ENCODE assay signal across 34 cellular contexts in the genomic region with DNA sequence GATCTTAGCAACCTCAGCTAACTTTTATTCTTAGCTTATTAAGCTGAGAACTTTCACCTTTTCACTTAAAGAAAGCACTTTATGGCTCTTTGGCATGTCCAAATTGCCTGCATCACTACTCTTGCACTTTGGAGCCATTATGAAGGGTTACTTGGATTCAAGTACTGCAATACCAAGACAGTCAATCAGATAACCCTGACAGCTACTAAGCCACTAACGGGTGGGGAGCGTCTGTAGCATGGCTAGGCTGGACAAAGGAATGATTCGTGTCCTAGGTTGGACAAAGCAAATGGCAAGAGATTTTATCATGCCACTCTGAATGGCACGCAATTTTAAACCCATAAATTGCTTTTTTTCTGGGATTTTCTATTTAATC. TPM values are rescaled to one million over a fixed set of nuclear protein-coding genes. Genes with fewer than 3 reads are reported as not detected.
"Had no signal": no experiment of that assay in that cellular context is flagged by ENCODE, and none has a peak within 500 bp of the region (broad histone marks: within the 10 kb centered on the region; RNA-seq: fewer than 3 reads in every experiment).

No MANE protein-coding gene starts in this region.

- H3K36me3 Mint-ChIP-seq: activated naive CD4-positive, alpha-beta T cell treated with anti-CD3 and anti-CD28 coated beads, Interleukin-2, amount 50 U/mL, for 24 hours; stimulated activated effector memory CD8-positive, alpha-beta T cell treated with anti-CD3 and anti-CD28 coated beads, Interleukin-12 subunit alpha, Interleukin-12 subunit beta, amount 100 ng/mL, for 72 hours had no signal

- H3K27me3 Mint-ChIP-seq: activated CD4-positive, alpha-beta T cell treated with anti-CD3 and anti-CD28 coated beads, Interleukin-2, amount 10 ng/mL, durations not matched to agents 7 days and 5 days; activated naive CD4-positive, alpha-beta T cell treated with anti-CD3 and anti-CD28 coated beads, Interleukin-2, amount 50 U/mL, for 24 hours; activated naive CD8-positive, alpha-beta T cell treated with anti-CD3 and anti-CD28 coated beads, Interleukin-2, amount 50 U/mL, for 24 hours; effector memory CD8-positive, alpha-beta T cell; stimulated activated naive CD8-positive, alpha-beta T cell treated with anti-CD3 and anti-CD28 coated beads, Interleukin-15, amount 100 ng/mL, for 72 hours had no signal

- DNase-seq: activated CD4-positive, alpha-beta memory T cell treated with anti-CD3 and anti-CD28 coated beads, Interleukin-2, amount 10 ng/mL, durations not matched to agents 7 days and 5 days; activated CD4-positive, alpha-beta T cell treated with anti-CD3 and anti-CD28 coated beads, Interleukin-2, amount 10 ng/mL, durations not matched to agents 7 days and 5 days; activated CD4-positive, CD25-positive, alpha-beta regulatory T cell treated with anti-CD3 and anti-CD28 coated beads, Interleukin-2, amount 50 U/mL, for 72 hours; activated naive CD8-positive, alpha-beta T cell treated with anti-CD3 and anti-CD28 coated beads, Interleukin-2, amount 50 U/mL, for 24 hours; activated T-cell treated with anti-CD3 and anti-CD28 coated beads, Interleukin-2, amount 50 U/mL, for 4 hours; central memory CD4-positive, alpha-beta T cell; effector memory CD8-positive, alpha-beta T cell; foreskin fibroblast; head of caudate nucleus; hypothalamus; kidney glomerular epithelial cell; left ventricle myocardium inferior; mesendoderm; nucleus accumbens; pancreas; retina; stimulated activated CD4-positive, alpha-beta T cell treated with anti-CD3 and anti-CD28 coated beads, Interleukin-4, amount 100 ng/mL, for 24 hours; stimulated activated naive CD8-positive, alpha-beta T cell treated with anti-CD3 and anti-CD28 coated beads, Interleukin-15, amount 100 ng/mL, for 72 hours; substantia nigra; SW 1271; T-helper 9 cell; upper lobe of right lung had no signal

- H3K4me3 Mint-ChIP-seq: activated CD4-positive, alpha-beta memory T cell treated with anti-CD3 and anti-CD28 coated beads, Interleukin-2, amount 10 ng/mL, durations not matched to agents 7 days and 5 days; activated CD4-positive, alpha-beta T cell treated with anti-CD3 and anti-CD28 coated beads, Interleukin-2, amount 10 ng/mL, durations not matched to agents 7 days and 5 days; activated naive CD4-positive, alpha-beta T cell treated with anti-CD3 and anti-CD28 coated beads, Interleukin-2, amount 50 U/mL, for 24 hours; activated naive CD8-positive, alpha-beta T cell treated with anti-CD3 and anti-CD28 coated beads, Interleukin-2, amount 50 U/mL, for 24 hours; activated T-cell treated with anti-CD3 and anti-CD28 coated beads, Interleukin-2, amount 50 U/mL, for 4 hours; activated T-helper 17 cell treated with anti-CD3 and anti-CD28 coated beads, Interleukin-2, amount 50 U/mL, for 72 hours; effector memory CD8-positive, alpha-beta T cell; neural crest cell; stimulated activated effector memory CD8-positive, alpha-beta T cell treated with anti-CD3 and anti-CD28 coated beads, Interleukin-12 subunit alpha, Interleukin-12 subunit beta, amount 100 ng/mL, for 72 hours; stimulated activated naive CD8-positive, alpha-beta T cell treated with anti-CD3 and anti-CD28 coated beads, Interleukin-15, amount 100 ng/mL, for 72 hours; T-helper 1 cell treated with Interleukin-12 subunit alpha and Interleukin-12 subunit beta and Interleukin-4 antibody, amounts not matched to agents 30 μg/mL and 1 μg/mL, for 36 hours had no signal

- H3K36me3 ChIP-seq: breast epithelium, left ventricle myocardium inferior, pancreas, prostate gland, upper lobe of right lung had no signal

- H3K27ac ChIP-seq: breast epithelium, left ventricle myocardium inferior, pancreas, prostate gland, skin epidermis, upper lobe of right lung had no signal

- H3K4me1 ChIP-seq: breast epithelium, left ventricle myocardium inferior, pancreas, prostate gland, upper lobe of right lung had no signal

- H3K9me3 ChIP-seq: breast epithelium, pancreas, prostate gland, upper lobe of right lung had no signal

- ATAC-seq: activated naive CD8-positive, alpha-beta T cell treated with anti-CD3 and anti-CD28 coated beads, Interleukin-2, amount 50 U/mL, for 24 hours; activated T-cell treated with anti-CD3 and anti-CD28 coated beads, Interleukin-2, amount 50 U/mL, for 4 hours; effector memory CD8-positive, alpha-beta T cell; pancreas; sciatic nerve; stimulated activated naive CD8-positive, alpha-beta T cell treated with anti-CD3 and anti-CD28 coated beads, Interleukin-15, amount 100 ng/mL, for 72 hours; upper lobe of right lung had no signal

- H3K27ac Mint-ChIP-seq: activated CD4-positive, alpha-beta memory T cell treated with anti-CD3 and anti-CD28 coated beads, Interleukin-2, amount 10 ng/mL, durations not matched to agents 7 days and 5 days; activated CD4-positive, alpha-beta T cell treated with anti-CD3 and anti-CD28 coated beads, Interleukin-2, amount 10 ng/mL, durations not matched to agents 7 days and 5 days; activated naive CD4-positive, alpha-beta T cell treated with anti-CD3 and anti-CD28 coated beads, Interleukin-2, amount 50 U/mL, for 24 hours; activated naive CD8-positive, alpha-beta T cell treated with anti-CD3 and anti-CD28 coated beads, Interleukin-2, amount 50 U/mL, for 24 hours; activated T-helper 17 cell treated with anti-CD3 and anti-CD28 coated beads, Interleukin-2, amount 50 U/mL, for 72 hours; effector memory CD8-positive, alpha-beta T cell; stimulated activated effector memory CD8-positive, alpha-beta T cell treated with anti-CD3 and anti-CD28 coated beads, Interleukin-12 subunit alpha, Interleukin-12 subunit beta, amount 100 ng/mL, for 72 hours; stimulated activated naive CD8-positive, alpha-beta T cell treated with anti-CD3 and anti-CD28 coated beads, Interleukin-15, amount 100 ng/mL, for 72 hours; T-helper 1 cell treated with Interleukin-12 subunit alpha and Interleukin-12 subunit beta and Interleukin-4 antibody, amounts not matched to agents 30 μg/mL and 1 μg/mL, for 36 hours had no signal

- H3K4me3 ChIP-seq: breast epithelium, left ventricle myocardium inferior, lung, pancreas, prostate gland, skin epidermis, upper lobe of right lung had no signal

- H3K4me1 Mint-ChIP-seq: activated CD4-positive, alpha-beta T cell treated with anti-CD3 and anti-CD28 coated beads, Interleukin-2, amount 10 ng/mL, durations not matched to agents 7 days and 5 days; activated naive CD4-positive, alpha-beta T cell treated with anti-CD3 and anti-CD28 coated beads, Interleukin-2, amount 50 U/mL, for 24 hours; activated naive CD8-positive, alpha-beta T cell treated with anti-CD3 and anti-CD28 coated beads, Interleukin-2, amount 50 U/mL, for 24 hours; activated T-helper 17 cell treated with anti-CD3 and anti-CD28 coated beads, Interleukin-2, amount 50 U/mL, for 72 hours; neural crest cell; stimulated activated naive CD8-positive, alpha-beta T cell treated with anti-CD3 and anti-CD28 coated beads, Interleukin-15, amount 100 ng/mL, for 72 hours had no signal

- H3K9me3 Mint-ChIP-seq: activated CD4-positive, alpha-beta memory T cell treated with anti-CD3 and anti-CD28 coated beads, Interleukin-2, amount 10 ng/mL, durations not matched to agents 7 days and 5 days; activated CD4-positive, alpha-beta T cell treated with anti-CD3 and anti-CD28 coated beads, Interleukin-2, amount 10 ng/mL, durations not matched to agents 7 days and 5 days; activated naive CD4-positive, alpha-beta T cell treated with anti-CD3 and anti-CD28 coated beads, Interleukin-2, amount 50 U/mL, for 24 hours; activated naive CD8-positive, alpha-beta T cell treated with anti-CD3 and anti-CD28 coated beads, Interleukin-2, amount 50 U/mL, for 24 hours; activated T-cell treated with anti-CD3 and anti-CD28 coated beads, Interleukin-2, amount 50 U/mL, for 4 hours; activated T-helper 17 cell treated with anti-CD3 and anti-CD28 coated beads, Interleukin-2, amount 50 U/mL, for 72 hours; effector memory CD8-positive, alpha-beta T cell; stimulated activated effector memory CD8-positive, alpha-beta T cell treated with anti-CD3 and anti-CD28 coated beads, Interleukin-12 subunit alpha, Interleukin-12 subunit beta, amount 100 ng/mL, for 72 hours; stimulated activated naive CD8-positive, alpha-beta T cell treated with anti-CD3 and anti-CD28 coated beads, Interleukin-15, amount 100 ng/mL, for 72 hours; T-helper 1 cell treated with Interleukin-12 subunit alpha and Interleukin-12 subunit beta and Interleukin-4 antibody, amounts not matched to agents 30 μg/mL and 1 μg/mL, for 36 hours had no signal

- H3K27me3 ChIP-seq: breast epithelium, pancreas, upper lobe of right lung had no signal

- FAIRE-seq: endothelial cell of umbilical vein, pancreas, TTC549 had no signal

RNA-seq across cellular contexts. Expression of a gene that starts 39.6 kb away (rescaled TPM):
- total RNA-seq: activated CD4-positive, alpha-beta memory T cell treated with anti-CD3 and anti-CD28 coated beads, Interleukin-2, amount 10 ng/mL, durations not matched to agents 7 days and 5 days; activated CD4-positive, alpha-beta T cell treated with anti-CD3 and anti-CD28 coated beads, Interleukin-2, amount 10 ng/mL, durations not matched to agents 7 days and 5 days; neural crest cell had no signal
